In genomic region chrX:30865020-30865419, GRCh38 we compare ENCODE assay signal across 10 cellular contexts.
DNase-seq lines count a peak whose midpoint lies in the region; ATAC-seq and TF ChIP-seq lines count a peak whose summit lies in the region.
"Had no signal": no experiment of that assay in that cellular context is flagged by ENCODE, and none has a peak within 500 bp of the region (broad histone marks: within the 10 kb centered on the region; RNA-seq: fewer than 3 reads in every experiment).

No MANE protein-coding gene starts in this region.

- DNase-seq in NCI-H526 (lab: John Stamatoyannopoulos, UW) = peak; percentile 5 to 36
- no peak for DNase-seq in NCI-H526 treated with DMSO at 0.1 percent for 48 hours (lab: John Stamatoyannopoulos, UW)
- DNase-seq in astrocyte of the spinal cord (ENCODE audit: low read depth, low spot score) = no peak
- DNase-seq in nephron progenitor cell = peak; percentile 4
- no peak for DNase-seq in SIG-M5 treated with dmso at 0.1 percent for 504 hours (lab: John Stamatoyannopoulos, UW; ENCODE audit: unreplicated experiment)
- no peak for DNase-seq in NCI-H2196 (lab: John Stamatoyannopoulos, UW; ENCODE audit: unreplicated experiment)
- no peak for DNase-seq in HuH-7 (ENCODE audit: low spot score)
- DNase-seq: stimulated activated CD4-positive, alpha-beta T cell treated with anti-CD3 and anti-CD28 coated beads, Interleukin-4, amount 100 ng/mL, for 24 hours had no signal

- H3K4me3 Mint-ChIP-seq in nephron progenitor cell = no peak overlapping the region

- no peaks in the 10 kb centered on the region for H3K4me1 Mint-ChIP-seq in nephron progenitor cell

- in situ Hi-C loops in astrocyte of the spinal cord (cut with HindIII; ENCODE audit: low sequenced_read_pairs) = no loop called here

- H3K27ac Mint-ChIP-seq in nephron progenitor cell = no peak overlapping the region

- no peak overlapping the region for H3K4me3 ChIP-seq in astrocyte of the spinal cord (ENCODE audit: low read depth, low read length)
- H3K4me3 ChIP-seq: HAP-1 had no signal

- peak; percentile 52 for ATAC-seq in HG02884 (IDR thresholded peaks at IDR 0.05; ENCODE audit: unreplicated experiment)

- H3K36me3 Mint-ChIP-seq in nephron progenitor cell (ENCODE audit: low read depth) = peaks cover 12% of the 10 kb centered on the region

- peak; percentile 3 for TF ChIP-seq CTCF in astrocyte of the spinal cord (IDR thresholded peaks at IDR 0.05; ENCODE audit: low read depth, low read length)
- no peak for TF ChIP-seq CTCF in nephron progenitor cell (IDR thresholded peaks at IDR 0.05)

- no peaks in the 10 kb centered on the region for H3K27me3 Mint-ChIP-seq in nephron progenitor cell (ENCODE audit: low read depth, poor library complexity)

- H3K9me3 Mint-ChIP-seq in nephron progenitor cell = no peaks in the 10 kb centered on the region

Comparison
In these comparisons a context has a peak if more than half of its experiments do, and no peak if none do; other contexts are left out.
1. DNase-seq: peak in NCI-H526 (2 of 2) and nephron progenitor cell (single experiment); none in NCI-H526 treated with DMSO at 0.1 percent for 48 hours (single experiment), astrocyte of the spinal cord (single experiment), SIG-M5 treated with dmso at 0.1 percent for 504 hours (single experiment), NCI-H2196 (single experiment) and HuH-7 (single experiment).